1 cellular context compared by ENCODE assay signal in the genomic region with DNA sequence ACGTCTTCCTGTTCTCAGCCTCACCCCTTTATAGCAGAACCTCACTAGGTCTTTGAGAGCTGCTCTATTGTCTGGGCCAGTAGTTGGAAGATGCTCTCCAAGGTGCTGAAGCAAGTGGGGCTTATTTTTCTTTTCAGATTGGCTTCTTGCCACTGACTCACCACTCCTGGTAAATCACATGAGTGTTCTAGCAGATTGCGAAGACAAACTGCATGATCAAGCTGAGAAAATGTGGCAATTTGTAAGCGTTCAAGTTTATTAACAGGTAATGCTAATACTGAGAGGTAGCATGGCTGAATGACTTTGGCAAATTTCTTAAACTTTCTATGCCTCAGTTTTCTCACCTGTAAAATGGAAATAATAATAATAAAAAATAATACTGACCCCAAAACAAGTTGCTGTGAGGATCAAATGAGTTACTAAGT.
TF ChIP-seq lines count a peak whose summit lies in the region.

No MANE protein-coding gene starts in this region.

TF ChIP-seq in HepG2, 621 proteins besides CTCF, POLR2A, EP300 and RAD21 (continued from another document and continues in another):
- TF ChIP-seq ZNF232 (CRISPR knock-in tag; IDR thresholded peaks at IDR 0.05; ENCODE audit: borderline replicate concordance) (peak; percentile 65; the same call in 1 of the 2 replicates), NRL (CRISPR knock-in tag; IDR thresholded peaks at IDR 0.05; ENCODE audit: borderline replicate concordance) (no peak), PCBP2 (optimal IDR thresholded peaks at IDR 0.05; ENCODE audit: low read depth, low read length, poor library complexity, severe bottlenecking) (no peak), CCAR2 (optimal IDR thresholded peaks at IDR 0.05; ENCODE audit: low read depth, low read length) (no peak), GPN1 (CRISPR knock-in tag; IDR thresholded peaks at IDR 0.05; ENCODE audit: borderline replicate concordance) (no peak), ARNTL (CRISPR knock-in tag; IDR thresholded peaks at IDR 0.05) (no peak), PITX1 (CRISPR knock-in tag; IDR thresholded peaks at IDR 0.05) (no peak), SRSF9 (IDR thresholded peaks at IDR 0.05; ENCODE audit: borderline replicate concordance, insufficient read depth, low read depth, low read length, poor library complexity, severe bottlenecking) (no peak), ZNF414 (CRISPR knock-in tag; IDR thresholded peaks at IDR 0.05) (no peak), ZNF589 (CRISPR knock-in tag; conservative IDR thresholded peaks at IDR 0.05) (no peak), ZNF282 (IDR thresholded peaks at IDR 0.05; ENCODE audit: partially characterized antibody) (no peak), ZBTB3 (CRISPR knock-in tag; IDR thresholded peaks at IDR 0.05; ENCODE audit: borderline replicate concordance, low read depth) (no peak), SIX4 (CRISPR knock-in tag; IDR thresholded peaks at IDR 0.05) (no peak), ZNF260 (CRISPR knock-in tag; IDR thresholded peaks at IDR 0.05; ENCODE audit: borderline replicate concordance, low read depth) (no peak), TFAP4 (IDR thresholded peaks at IDR 0.05; ENCODE audit: borderline replicate concordance, low read depth) (no peak), FOXK2 (IDR thresholded peaks at IDR 0.05) (no peak), ZFP90 (CRISPR knock-in tag; IDR thresholded peaks at IDR 0.05; ENCODE audit: borderline replicate concordance) (no peak), JUNB (CRISPR knock-in tag; IDR thresholded peaks at IDR 0.05; ENCODE audit: borderline replicate concordance) (no peak), DNMT3B (CRISPR knock-in tag; conservative IDR thresholded peaks at IDR 0.05) (no peak), U2AF1 (optimal IDR thresholded peaks at IDR 0.05; ENCODE audit: low read depth, low read length) (no peak), NONO (IDR thresholded peaks at IDR 0.05) (no peak), NONO (CRISPR knock-in tag; conservative IDR thresholded peaks at IDR 0.05) (no peak), NFE2L1 (CRISPR knock-in tag; IDR thresholded peaks at IDR 0.05; ENCODE audit: borderline replicate concordance) (no peak), REPIN1 (CRISPR knock-in tag; IDR thresholded peaks at IDR 0.05; ENCODE audit: borderline replicate concordance, low read depth) (0 out of 2 replicates have a peak, but pooled peaks have one; percentile 19), ASH2L (IDR thresholded peaks at IDR 0.05; ENCODE audit: insufficient read length, low read depth, low read length) (no peak), ONECUT2 (CRISPR knock-in tag; IDR thresholded peaks at IDR 0.05) (no peak), GTF3A (CRISPR knock-in tag; conservative IDR thresholded peaks at IDR 0.05) (no peak), ARID3A (IDR thresholded peaks at IDR 0.05; ENCODE audit: low read depth, low read length) (no peak), AHDC1 (CRISPR knock-in tag; IDR thresholded peaks at IDR 0.05; ENCODE audit: borderline replicate concordance) (no peak), ZNF274 (CRISPR knock-in tag; IDR thresholded peaks at IDR 0.05) (no peak), ZNF672 (CRISPR knock-in tag; IDR thresholded peaks at IDR 0.05) (no peak), HMG20A (CRISPR knock-in tag; IDR thresholded peaks at IDR 0.05; ENCODE audit: borderline replicate concordance) (no peak), ZNF335 (CRISPR knock-in tag; IDR thresholded peaks at IDR 0.05) (peak; percentile 79; the same call in 1 of the 2 replicates), PBX2 (CRISPR knock-in tag; IDR thresholded peaks at IDR 0.05) (no peak), STAT5B (CRISPR knock-in tag; IDR thresholded peaks at IDR 0.05) (no peak), ZFY (CRISPR knock-in tag; IDR thresholded peaks at IDR 0.05) (no peak), NCOA1 (CRISPR knock-in tag; IDR thresholded peaks at IDR 0.05) (no peak)
- TF ChIP-seq, protein P1, sequence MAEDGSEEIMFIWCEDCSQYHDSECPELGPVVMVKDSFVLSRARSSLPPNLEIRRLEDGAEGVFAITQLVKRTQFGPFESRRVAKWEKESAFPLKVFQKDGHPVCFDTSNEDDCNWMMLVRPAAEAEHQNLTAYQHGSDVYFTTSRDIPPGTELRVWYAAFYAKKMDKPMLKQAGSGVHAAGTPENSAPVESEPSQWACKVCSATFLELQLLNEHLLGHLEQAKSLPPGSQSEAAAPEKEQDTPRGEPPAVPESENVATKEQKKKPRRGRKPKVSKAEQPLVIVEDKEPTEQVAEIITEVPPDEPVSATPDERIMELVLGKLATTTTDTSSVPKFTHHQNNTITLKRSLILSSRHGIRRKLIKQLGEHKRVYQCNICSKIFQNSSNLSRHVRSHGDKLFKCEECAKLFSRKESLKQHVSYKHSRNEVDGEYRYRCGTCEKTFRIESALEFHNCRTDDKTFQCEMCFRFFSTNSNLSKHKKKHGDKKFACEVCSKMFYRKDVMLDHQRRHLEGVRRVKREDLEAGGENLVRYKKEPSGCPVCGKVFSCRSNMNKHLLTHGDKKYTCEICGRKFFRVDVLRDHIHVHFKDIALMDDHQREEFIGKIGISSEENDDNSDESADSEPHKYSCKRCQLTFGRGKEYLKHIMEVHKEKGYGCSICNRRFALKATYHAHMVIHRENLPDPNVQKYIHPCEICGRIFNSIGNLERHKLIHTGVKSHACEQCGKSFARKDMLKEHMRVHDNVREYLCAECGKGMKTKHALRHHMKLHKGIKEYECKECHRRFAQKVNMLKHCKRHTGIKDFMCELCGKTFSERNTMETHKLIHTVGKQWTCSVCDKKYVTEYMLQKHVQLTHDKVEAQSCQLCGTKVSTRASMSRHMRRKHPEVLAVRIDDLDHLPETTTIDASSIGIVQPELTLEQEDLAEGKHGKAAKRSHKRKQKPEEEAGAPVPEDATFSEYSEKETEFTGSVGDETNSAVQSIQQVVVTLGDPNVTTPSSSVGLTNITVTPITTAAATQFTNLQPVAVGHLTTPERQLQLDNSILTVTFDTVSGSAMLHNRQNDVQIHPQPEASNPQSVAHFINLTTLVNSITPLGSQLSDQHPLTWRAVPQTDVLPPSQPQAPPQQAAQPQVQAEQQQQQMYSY (CRISPR knock-in tag; IDR thresholded peaks at IDR 0.05): no peak
- TF ChIP-seq, protein P2, sequence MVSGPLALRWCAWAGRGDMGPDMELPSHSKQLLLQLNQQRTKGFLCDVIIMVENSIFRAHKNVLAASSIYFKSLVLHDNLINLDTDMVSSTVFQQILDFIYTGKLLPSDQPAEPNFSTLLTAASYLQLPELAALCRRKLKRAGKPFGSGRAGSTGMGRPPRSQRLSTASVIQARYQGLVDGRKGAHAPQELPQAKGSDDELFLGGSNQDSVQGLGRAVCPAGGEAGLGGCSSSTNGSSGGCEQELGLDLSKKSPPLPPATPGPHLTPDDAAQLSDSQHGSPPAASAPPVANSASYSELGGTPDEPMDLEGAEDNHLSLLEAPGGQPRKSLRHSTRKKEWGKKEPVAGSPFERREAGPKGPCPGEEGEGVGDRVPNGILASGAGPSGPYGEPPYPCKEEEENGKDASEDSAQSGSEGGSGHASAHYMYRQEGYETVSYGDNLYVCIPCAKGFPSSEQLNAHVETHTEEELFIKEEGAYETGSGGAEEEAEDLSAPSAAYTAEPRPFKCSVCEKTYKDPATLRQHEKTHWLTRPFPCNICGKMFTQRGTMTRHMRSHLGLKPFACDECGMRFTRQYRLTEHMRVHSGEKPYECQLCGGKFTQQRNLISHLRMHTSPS (CRISPR knock-in tag; IDR thresholded peaks at IDR 0.05; ENCODE audit: low read depth): no peak
- TF ChIP-seq, protein P3, sequence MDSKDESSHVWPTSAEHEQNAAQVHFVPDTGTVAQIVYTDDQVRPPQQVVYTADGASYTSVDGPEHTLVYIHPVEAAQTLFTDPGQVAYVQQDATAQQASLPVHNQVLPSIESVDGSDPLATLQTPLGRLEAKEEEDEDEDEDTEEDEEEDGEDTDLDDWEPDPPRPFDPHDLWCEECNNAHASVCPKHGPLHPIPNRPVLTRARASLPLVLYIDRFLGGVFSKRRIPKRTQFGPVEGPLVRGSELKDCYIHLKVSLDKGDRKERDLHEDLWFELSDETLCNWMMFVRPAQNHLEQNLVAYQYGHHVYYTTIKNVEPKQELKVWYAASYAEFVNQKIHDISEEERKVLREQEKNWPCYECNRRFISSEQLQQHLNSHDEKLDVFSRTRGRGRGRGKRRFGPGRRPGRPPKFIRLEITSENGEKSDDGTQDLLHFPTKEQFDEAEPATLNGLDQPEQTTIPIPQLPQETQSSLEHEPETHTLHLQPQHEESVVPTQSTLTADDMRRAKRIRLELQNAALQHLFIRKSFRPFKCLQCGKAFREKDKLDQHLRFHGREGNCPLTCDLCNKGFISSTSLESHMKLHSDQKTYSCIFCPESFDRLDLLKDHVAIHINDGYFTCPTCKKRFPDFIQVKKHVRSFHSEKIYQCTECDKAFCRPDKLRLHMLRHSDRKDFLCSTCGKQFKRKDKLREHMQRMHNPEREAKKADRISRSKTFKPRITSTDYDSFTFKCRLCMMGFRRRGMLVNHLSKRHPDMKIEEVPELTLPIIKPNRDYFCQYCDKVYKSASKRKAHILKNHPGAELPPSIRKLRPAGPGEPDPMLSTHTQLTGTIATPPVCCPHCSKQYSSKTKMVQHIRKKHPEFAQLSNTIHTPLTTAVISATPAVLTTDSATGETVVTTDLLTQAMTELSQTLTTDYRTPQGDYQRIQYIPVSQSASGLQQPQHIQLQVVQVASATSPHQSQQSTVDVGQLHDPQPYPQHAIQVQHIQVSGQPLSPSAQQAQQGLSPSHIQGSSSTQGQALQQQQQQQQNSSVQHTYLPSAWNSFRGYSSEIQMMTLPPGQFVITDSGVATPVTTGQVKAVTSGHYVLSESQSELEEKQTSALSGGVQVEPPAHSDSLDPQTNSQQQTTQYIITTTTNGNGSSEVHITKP (CRISPR knock-in tag; IDR thresholded peaks at IDR 0.05; ENCODE audit: low read depth): no peak
- TF ChIP-seq, protein P4, sequence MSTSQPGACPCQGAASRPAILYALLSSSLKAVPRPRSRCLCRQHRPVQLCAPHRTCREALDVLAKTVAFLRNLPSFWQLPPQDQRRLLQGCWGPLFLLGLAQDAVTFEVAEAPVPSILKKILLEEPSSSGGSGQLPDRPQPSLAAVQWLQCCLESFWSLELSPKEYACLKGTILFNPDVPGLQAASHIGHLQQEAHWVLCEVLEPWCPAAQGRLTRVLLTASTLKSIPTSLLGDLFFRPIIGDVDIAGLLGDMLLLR (CRISPR knock-in tag; IDR thresholded peaks at IDR 0.05): no peak
